8 cellular contexts compared by ENCODE assay signal in the genomic region with DNA sequence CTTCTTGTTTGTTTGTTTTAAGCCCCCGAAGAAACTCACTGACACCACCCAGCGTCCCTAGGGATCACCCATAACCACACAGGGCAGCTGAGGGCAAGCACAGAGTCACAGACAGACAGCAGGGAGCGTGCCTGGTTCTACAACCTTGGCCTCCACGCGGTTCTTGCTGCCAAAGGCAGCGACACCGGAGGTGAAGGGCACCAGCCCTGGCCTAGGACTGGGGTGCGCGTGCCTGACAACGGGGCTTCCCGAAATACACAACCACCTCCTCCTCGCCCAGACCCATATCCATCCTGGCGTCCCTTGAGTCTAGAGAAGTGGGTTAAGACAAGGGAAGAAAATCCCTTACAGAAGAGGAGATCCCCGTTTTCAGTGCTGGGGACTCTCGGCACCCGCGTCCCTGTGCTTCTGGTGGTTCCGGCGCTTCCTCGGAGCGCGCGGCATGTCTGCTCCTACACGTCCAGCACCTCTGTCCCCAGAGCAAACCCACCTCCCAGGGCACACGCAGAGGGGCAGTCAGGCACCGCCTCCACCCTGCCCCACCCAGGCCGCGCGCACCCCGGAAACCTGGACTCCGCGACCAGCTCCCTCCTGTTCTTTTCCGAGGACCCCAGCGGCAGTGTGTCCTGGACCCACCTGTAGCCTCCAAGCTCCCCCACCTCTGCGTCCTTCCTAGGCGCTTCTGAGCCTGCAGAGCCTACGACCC. TPM values are rescaled to one million over a fixed set of nuclear protein-coding genes. Genes with fewer than 3 reads are reported as not detected.
DNase-seq lines count a peak whose midpoint lies in the region; ATAC-seq and TF ChIP-seq lines count a peak whose summit lies in the region.

No MANE protein-coding gene starts in this region.

- CTCF ChIA-PET in Panc1 (lab: Charles Lee): no interaction called here

- WGBS in heart right ventricle, 2 donors: 2 to 4% methylated on average over 37 of the region's 37 CpGs

- H3K4me1 ChIP-seq in Panc1 (ENCODE audit: control insufficient read depth, insufficient read depth, low read length) (no peaks in the 10 kb centered on the region; the same call in 1 of the 2 replicates), heart right ventricle (peaks cover 8 to 90% (median 77%) of the 10 kb centered on the region in 9 donors)

- H3K36me3 ChIP-seq in Panc1 (ENCODE audit: control insufficient read depth, insufficient read depth, low read length): no peaks in the 10 kb centered on the region
- no peaks in the 10 kb centered on the region for H3K36me3 ChIP-seq in heart right ventricle

- DNase-seq in Panc1 (ENCODE audit: low read depth, low spot score) (no peak), heart right ventricle (peak; percentile 62 to 68), retina (peak; percentile 65), SW480 (ENCODE audit: low spot score) (no peak), SHP77 treated with DMSO at 0.1 percent for 48 hours (lab: John Stamatoyannopoulos, UW) (no peak)
- peak in 3 of 4 experiments; percentile 14 to 32 (median 21) for DNase-seq in activated naive CD4-positive, alpha-beta T cell (lab: John Stamatoyannopoulos, UW)

- TF ChIP-seq CTCF in GM12875 (IDR thresholded peaks at IDR 0.05; ENCODE audit: borderline replicate concordance, insufficient read depth, low read depth, low read length) (0 out of 2 replicates have a peak, but pooled peaks have one; percentile 2), Panc1 (IDR thresholded peaks at IDR 0.05) (no peak), heart right ventricle (IDR thresholded peaks at IDR 0.05) (peak in 1 of 9 donors; percentile 16)

- intact Hi-C loops in Panc1 (cut with micrococcal nuclease; ENCODE audit: unreplicated experiment): no loop called here
- intact Hi-C loops in heart right ventricle (cut with DNase I): loop anchor here in 9 of 10 donors (2.0 to 10.0 kb wide), 8 partner anchors 34 to 218 kb away; no protein-coding TSS in a partner anchor

- H3K27ac ChIP-seq in Panc1 (ENCODE audit: low read length) (no peak overlapping the region), heart right ventricle (peak overlapping the region; percentile 86 to 96 (median 93))

- H3K4me3 ChIP-seq in GM12875 (ENCODE audit: low read depth, low read length) (peak overlapping the region; percentile 98), Panc1 (ENCODE audit: low read depth in 2 of 2, low read length in 2 of 2) (peak overlapping the region; percentile 40 to 49), heart right ventricle (peak overlapping the region; percentile 57 to 96 (median 86))

- POLR2A ChIA-PET in Panc1 (lab: Charles Lee): no interaction called here

- BruUV-seq in Panc1 (replicated peaks; lab: Mats Ljungman, UMichigan): no TSS peak

- in situ Hi-C loops in Panc1 (cut with HindIII; ENCODE audit: low pct_unique_long_range_greater_than_20kb, low sequenced_read_pairs): no loop called here

- ATAC-seq in HG02588 (IDR thresholded peaks at IDR 0.05; ENCODE audit: unreplicated experiment): peak; percentile 16
- peak; percentile 68 for ATAC-seq in Panc1
- peak; percentile 46 to 85 (median 72) for ATAC-seq in heart right ventricle

- H3K27me3 ChIP-seq in Panc1 (ENCODE audit: control insufficient read depth, insufficient read depth, low read length): peaks cover 2% of the 10 kb centered on the region; the same call in 1 of the 2 replicates
- H3K27me3 ChIP-seq in heart right ventricle: no peaks in the 10 kb centered on the region

- H3K9me3 ChIP-seq in Panc1 (ENCODE audit: control insufficient read depth, insufficient read depth, low read depth, low read length): no peaks in the 10 kb centered on the region
- no peaks in the 10 kb centered on the region for H3K9me3 ChIP-seq in heart right ventricle

RNA-seq across cellular contexts. Expression of gene RFTN1, which starts 0.9 kb away (rescaled TPM):
- total RNA-seq in Panc1 (2021; ENCODE audit: unreplicated experiment) (0.90 TPM), heart right ventricle (10 to 100 TPM; 17.4 to 32.2 (median 24.0) TPM)
- polyA plus RNA-seq in Panc1 (2012; ENCODE audit: insufficient read length): 0.29 TPM
- polyA plus RNA-seq in heart right ventricle: 10 to 100 TPM; 20.5 to 25.9 TPM

Comparison
In these comparisons a context has a peak if more than half of its experiments do, and no peak if none do; other contexts are left out.
1. H3K4me3 ChIP-seq: peak in every context shown above with its lines; median percentile 98 in GM12875; 86 in heart right ventricle; 44 in Panc1.
2. ATAC-seq: peak in every context shown above with its lines; median percentile 72 in heart right ventricle; 68 in Panc1; 16 in HG02588.
3. DNase-seq: peak in activated naive CD4-positive, alpha-beta T cell (3 of 4), heart right ventricle (2 of 2) and retina (single experiment); none in Panc1 (single experiment), SW480 (single experiment) and SHP77 treated with DMSO at 0.1 percent for 48 hours (single experiment).